ENCODE assay signal across 35 cellular contexts in the genomic region with DNA sequence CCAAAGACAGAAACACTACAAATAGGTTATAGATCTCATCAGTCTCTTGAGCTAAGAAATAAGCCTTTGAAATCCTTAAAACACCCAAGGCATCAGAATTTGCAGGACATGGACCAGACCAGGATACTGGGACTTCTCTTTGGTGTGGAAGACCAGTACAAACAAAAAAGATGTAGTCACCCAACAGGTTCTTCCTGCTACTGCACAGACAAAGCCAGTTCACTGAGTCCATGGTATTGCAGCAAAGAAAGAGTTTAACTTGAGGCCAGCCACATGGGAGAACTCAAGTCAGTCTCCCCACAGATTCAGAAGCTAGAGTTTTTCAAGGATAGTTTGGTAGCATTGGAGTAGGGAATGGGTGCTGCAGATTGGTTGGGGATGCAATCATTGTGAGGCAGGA.
"Had no signal": no experiment of that assay in that cellular context is flagged by ENCODE, and none has a peak within 500 bp of the region (broad histone marks: within the 10 kb centered on the region; RNA-seq: fewer than 3 reads in every experiment).

No MANE protein-coding gene starts in this region.

- H3K27me3 ChIP-seq: body of pancreas, breast epithelium, MG63, Peyer's patch had no signal

- H3K27me3 Mint-ChIP-seq: activated CD8-positive, alpha-beta T cell treated with anti-CD3 and anti-CD28 coated beads for 36 hours had no signal

- H3K4me1 ChIP-seq: body of pancreas, Peyer's patch had no signal

- H3K4me3 ChIP-seq: body of pancreas, breast epithelium, MG63, Peyer's patch had no signal

- H3K4me1 Mint-ChIP-seq: activated CD4-positive, alpha-beta T cell treated with anti-CD3 and anti-CD28 coated beads, Interleukin-2, amount 10 ng/mL, durations not matched to agents 24 days and 14 days; activated naive CD4-positive, alpha-beta T cell treated with anti-CD3 and anti-CD28 coated beads, Interleukin-2, amount 50 U/mL, for 24 hours; activated naive CD8-positive, alpha-beta T cell treated with anti-CD3 and anti-CD28 coated beads, Interleukin-2, amount 10 ng/mL, durations not matched to agents 7 days and 5 days; activated T-helper 17 cell treated with anti-CD3 and anti-CD28 coated beads, Interleukin-2, amount 50 U/mL, for 72 hours had no signal

- H3K27ac ChIP-seq: body of pancreas, breast epithelium, Peyer's patch, RWPE1, VCaP had no signal

- DNase-seq: activated CD4-positive, alpha-beta T cell treated with anti-CD3 and anti-CD28 coated beads, Interleukin-2, amount 10 ng/mL, durations not matched to agents 24 days and 14 days; activated CD4-positive, alpha-beta T cell treated with anti-CD3 and anti-CD28 coated beads, Interleukin-2, amount 50 U/mL, for 4 hours; activated CD4-positive, CD25-positive, alpha-beta regulatory T cell; activated CD8-positive, alpha-beta T cell treated with anti-CD3 and anti-CD28 coated beads for 36 hours; activated effector memory CD4-positive, alpha-beta T cell treated with anti-CD3 and anti-CD28 coated beads, Interleukin-2, amount 50 U/mL, for 16 hours; activated naive CD4-positive, alpha-beta T cell treated with Interleukin-2 at 50 U/mL for 16 hours; activated naive CD8-positive, alpha-beta T cell treated with anti-CD3 and anti-CD28 coated beads, Interleukin-2, amount 10 ng/mL, durations not matched to agents 7 days and 5 days; activated T-cell treated with anti-CD3 and anti-CD28 coated beads, Interleukin-2, amount 50 U/mL, for 1 hour; activated T-cell treated with anti-CD3 and anti-CD28 coated beads, Interleukin-2, amount 50 U/mL, for 72 hours; amygdala; body of pancreas; caudate nucleus; cerebellar nuclear complex; Kasumi-1; MG63; NCI-H1048; NCI-H1105 treated with DMSO at 0.1 percent for 48 hours; NCI-H1436; NCI-H1694; NCI-H1930; NCI-H2081 treated with DMSO at 0.1 percent for 48 hours; NCI-H345; NCI-H524 treated with DMSO at 0.1 percent for 48 hours; PC-3; Peyer's patch; SIG-M5; SW 1271; T-helper 1 cell; T-helper 2 cell; T-helper 9 cell had no signal

- H3K36me3 ChIP-seq: breast epithelium, MG63, Peyer's patch had no signal

- H3K4me3 Mint-ChIP-seq: activated CD4-positive, alpha-beta T cell treated with anti-CD3 and anti-CD28 coated beads, Interleukin-2, amount 10 ng/mL, durations not matched to agents 24 days and 14 days; activated CD8-positive, alpha-beta T cell treated with anti-CD3 and anti-CD28 coated beads for 36 hours; activated naive CD4-positive, alpha-beta T cell treated with anti-CD3 and anti-CD28 coated beads, Interleukin-2, amount 50 U/mL, for 24 hours; activated naive CD8-positive, alpha-beta T cell treated with anti-CD3 and anti-CD28 coated beads, Interleukin-2, amount 10 ng/mL, durations not matched to agents 7 days and 5 days; activated T-cell treated with anti-CD3 and anti-CD28 coated beads, Interleukin-2, amount 50 U/mL, for 72 hours; activated T-helper 17 cell treated with anti-CD3 and anti-CD28 coated beads, Interleukin-2, amount 50 U/mL, for 72 hours had no signal

- H3K36me3 Mint-ChIP-seq: activated naive CD4-positive, alpha-beta T cell treated with anti-CD3 and anti-CD28 coated beads, Interleukin-2, amount 50 U/mL, for 24 hours; activated naive CD8-positive, alpha-beta T cell treated with anti-CD3 and anti-CD28 coated beads, Interleukin-2, amount 10 ng/mL, durations not matched to agents 7 days and 5 days had no signal

- H3K27ac Mint-ChIP-seq: activated CD4-positive, alpha-beta T cell treated with anti-CD3 and anti-CD28 coated beads, Interleukin-2, amount 10 ng/mL, durations not matched to agents 24 days and 14 days; activated CD8-positive, alpha-beta T cell treated with anti-CD3 and anti-CD28 coated beads for 36 hours; activated naive CD4-positive, alpha-beta T cell treated with anti-CD3 and anti-CD28 coated beads, Interleukin-2, amount 50 U/mL, for 24 hours; activated naive CD8-positive, alpha-beta T cell treated with anti-CD3 and anti-CD28 coated beads, Interleukin-2, amount 10 ng/mL, durations not matched to agents 7 days and 5 days; activated T-cell treated with anti-CD3 and anti-CD28 coated beads, Interleukin-2, amount 50 U/mL, for 72 hours; activated T-helper 17 cell treated with anti-CD3 and anti-CD28 coated beads, Interleukin-2, amount 50 U/mL, for 72 hours had no signal
